ENCODE assay signal across 12 cellular contexts in the genomic region with DNA sequence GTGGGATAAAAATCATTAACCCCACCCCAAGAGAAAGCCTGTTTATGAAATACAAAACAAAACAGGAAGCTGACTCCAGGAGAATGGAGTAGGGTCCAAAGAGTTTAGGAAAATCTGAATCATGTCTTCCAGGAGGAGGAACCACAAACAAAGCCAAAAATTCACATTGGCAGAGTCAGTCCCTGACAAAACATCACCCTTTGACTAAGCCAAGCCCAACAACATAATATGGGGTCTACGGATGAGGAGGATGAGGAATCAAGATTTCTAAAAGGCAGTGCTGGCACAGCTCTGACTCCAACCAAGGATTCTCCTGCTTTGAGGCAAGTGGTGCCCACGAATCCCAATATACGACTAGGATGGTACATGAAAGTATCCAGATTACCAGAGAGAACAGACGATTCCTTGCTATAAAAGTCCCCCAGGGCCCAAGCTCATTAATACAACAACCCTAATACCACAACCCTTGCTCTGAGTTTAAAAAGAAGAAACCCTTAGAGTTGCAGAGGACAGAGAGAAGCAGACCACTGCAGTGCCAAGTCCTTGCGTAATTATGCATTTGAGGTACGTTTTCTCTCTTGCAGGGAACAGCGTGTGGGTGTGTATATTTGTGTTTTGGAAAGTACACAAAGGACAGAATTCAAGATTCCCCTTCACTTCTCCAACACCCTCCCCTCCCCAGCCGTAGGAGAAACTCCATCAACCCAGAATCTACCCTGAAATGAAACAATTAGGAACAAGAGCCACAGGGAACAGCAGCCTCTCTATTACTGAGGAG. TPM values are rescaled to one million over a fixed set of nuclear protein-coding genes. Genes with fewer than 3 reads are reported as not detected.
A peak's percentile ranks its signal among the peaks of the same experiment; 100 is the strongest.
DNase-seq lines count a peak whose midpoint lies in the region; ATAC-seq, FAIRE-seq and TF ChIP-seq lines count a peak whose summit lies in the region.
"Had no signal": no experiment of that assay in that cellular context is flagged by ENCODE, and none has a peak within 500 bp of the region (broad histone marks: within the 10 kb centered on the region; RNA-seq: fewer than 3 reads in every experiment).

No MANE protein-coding gene starts in this region.

- no peaks in the 10 kb centered on the region for H3K27me3 ChIP-seq in astrocyte (ENCODE audit: insufficient read depth, low read length)
- H3K27me3 ChIP-seq in gastrocnemius medialis = no peaks in the 10 kb centered on the region
- H3K27me3 ChIP-seq in HAP-1 (ENCODE audit: low read depth) = no peaks in the 10 kb centered on the region

- H3K9me3 ChIP-seq in astrocyte (ENCODE audit: insufficient read depth, low read depth, low read length) = no peaks in the 10 kb centered on the region
- no peaks in the 10 kb centered on the region for H3K9me3 ChIP-seq in gastrocnemius medialis
- H3K9me3 ChIP-seq in HAP-1 = no peaks in the 10 kb centered on the region

- H3K4me3 ChIP-seq in astrocyte (ENCODE audit: insufficient read depth, low read depth, low read length) (no peak overlapping the region), gastrocnemius medialis (no peak overlapping the region), HAP-1 (no peak overlapping the region)

- no peak for TF ChIP-seq POLR2A in gastrocnemius medialis (IDR thresholded peaks at IDR 0.05)

- H3K36me3 ChIP-seq in astrocyte (ENCODE audit: insufficient read depth, low read length) = no peaks in the 10 kb centered on the region
- no peaks in the 10 kb centered on the region for H3K36me3 ChIP-seq in gastrocnemius medialis
- H3K36me3 ChIP-seq in HAP-1 (replicated peaks) = no peaks in the 10 kb centered on the region; the same call in 1 of the 2 replicates

- peak overlapping the region; percentile 12 for H3K4me2 ChIP-seq in astrocyte (ENCODE audit: low read length)

- H3K4me1 ChIP-seq in astrocyte (ENCODE audit: insufficient read depth, low read length) (peaks cover 40% of the 10 kb centered on the region), gastrocnemius medialis (peaks cover 51 to 83% of the 10 kb centered on the region in 2 donors), HAP-1 (peaks cover 10% of the 10 kb centered on the region)

- FAIRE-seq in astrocyte (lab: Jason Lieb, UNC) (no peak), HTR-8/SVneo (lab: Jason Lieb, UNC) (no peak)
- FAIRE-seq: D721Med had no signal

- H3K4me3 Mint-ChIP-seq in astrocyte (ENCODE audit: unreplicated experiment) = no peak overlapping the region
- H3K4me3 Mint-ChIP-seq: activated naive CD4-positive, alpha-beta T cell treated with anti-CD3 and anti-CD28 coated beads, Interleukin-2, amount 10 ng/mL, durations not matched to agents 7 days and 5 days had no signal

- H3K9me3 Mint-ChIP-seq in astrocyte (ENCODE audit: unreplicated experiment) = peaks cover 1% of the 10 kb centered on the region
- H3K9me3 Mint-ChIP-seq: activated naive CD4-positive, alpha-beta T cell treated with anti-CD3 and anti-CD28 coated beads, Interleukin-2, amount 10 ng/mL, durations not matched to agents 7 days and 5 days had no signal

- H3K4me1 Mint-ChIP-seq in astrocyte (ENCODE audit: low read depth, unreplicated experiment) = peaks cover 35% of the 10 kb centered on the region

- H3K27ac ChIP-seq in astrocyte (ENCODE audit: low read depth, low read length) (peak overlapping the region; percentile 37), gastrocnemius medialis (peak overlapping the region; percentile 66 to 71 (median 68)), substantia nigra (ENCODE audit: low read depth, low read length, poor library complexity, severe bottlenecking) (no peak overlapping the region)

- TF ChIP-seq CTCF in astrocyte (IDR thresholded peaks at IDR 0.05; ENCODE audit: insufficient read depth, low read depth, low read length) = no peak
- no peak for TF ChIP-seq CTCF in gastrocnemius medialis (IDR thresholded peaks at IDR 0.05 in 4 of 5, conservative IDR thresholded peaks at IDR 0.05 in 1 of 5)

- H3K27ac Mint-ChIP-seq in astrocyte (ENCODE audit: unreplicated experiment) = no peak overlapping the region
- H3K27ac Mint-ChIP-seq: activated naive CD4-positive, alpha-beta T cell treated with anti-CD3 and anti-CD28 coated beads, Interleukin-2, amount 10 ng/mL, durations not matched to agents 7 days and 5 days had no signal

- in situ Hi-C loops in gastrocnemius medialis (cut with MboI; ENCODE audit: low sequenced_read_pairs in 4 of 4) = loop anchor here (25.0 kb wide), 5 partner anchors 113 to 663 kb away; a partner anchor contains a TSS
- in situ Hi-C loops in HAP-1 (cut with MboI; ENCODE audit: low sequenced_read_pairs) = loop anchor here (25.0 kb wide), 1 partner anchor 363 kb away; no protein-coding TSS in a partner anchor

- H4K20me1 ChIP-seq in astrocyte (ENCODE audit: insufficient read depth, low read length) = peaks cover 44% of the 10 kb centered on the region

- peaks cover 29% of the 10 kb centered on the region for H3K36me3 Mint-ChIP-seq in astrocyte (ENCODE audit: low read depth, unreplicated experiment)

- no peaks in the 10 kb centered on the region for H3K27me3 Mint-ChIP-seq in astrocyte (ENCODE audit: low read depth, unreplicated experiment)
- H3K27me3 Mint-ChIP-seq: activated naive CD4-positive, alpha-beta T cell treated with anti-CD3 and anti-CD28 coated beads, Interleukin-2, amount 10 ng/mL, durations not matched to agents 7 days and 5 days had no signal

- peaks cover 70% of the 10 kb centered on the region for H3K79me2 ChIP-seq in astrocyte (ENCODE audit: insufficient read depth, low read length)

- H3K9ac ChIP-seq in astrocyte (ENCODE audit: low read length) = no peak overlapping the region

- ATAC-seq in left cardiac atrium = peak; percentile 21 to 46
- peak; percentile 50 to 53 for ATAC-seq in gastrocnemius medialis

- intact Hi-C loops in left cardiac atrium (cut with DNase I) (loop anchor here in 1 of 2 donors (10.0 kb wide), 1 partner anchor 105 kb away; a partner anchor contains a TSS), gastrocnemius medialis (cut with DNase I; ENCODE audit: low total_unique reads) (loop anchor here (10.0 kb wide), 1 partner anchor 375 kb away; no protein-coding TSS in a partner anchor)

- peak; percentile 54 for DNase-seq in GM03348 (ENCODE audit: low spot score)
- peak; percentile 71 for DNase-seq in astrocyte (ENCODE audit: low read depth)
- no peak for DNase-seq in left cardiac atrium
- peak; percentile 38 to 58 for DNase-seq in gastrocnemius medialis
- no peak for DNase-seq in substantia nigra (lab: John Stamatoyannopoulos, UW)
- DNase-seq in HTR-8/SVneo (ENCODE audit: insufficient read length, low spot score) = no peak
- no peak for DNase-seq in midbrain (lab: John Stamatoyannopoulos, UW)
- no peak for DNase-seq in HAP-1 (ENCODE audit: low spot score in 2 of 2)
- DNase-seq: activated naive CD4-positive, alpha-beta T cell treated with anti-CD3 and anti-CD28 coated beads, Interleukin-2, amount 10 ng/mL, durations not matched to agents 7 days and 5 days; islet precursor cell; T-helper 2 cell had no signal

- no peak overlapping the region for H2AFZ ChIP-seq in astrocyte (ENCODE audit: low read depth, low read length)

RNA-seq across cellular contexts. Expression of a gene that starts 23.5 kb away (rescaled TPM):
- total RNA-seq in astrocyte = 100 and 104 TPM in 2 replicates
- total RNA-seq in left cardiac atrium = 10 to 100 TPM; 36.3 to 40.7 TPM
- 10 to 100 TPM; 39.9 to 72.3 (median 64.0) TPM for total RNA-seq in gastrocnemius medialis

Comparison
In these comparisons a context has a peak if more than half of its experiments do, and no peak if none do; other contexts are left out.
1. DNase-seq: peak in GM03348 (single experiment), astrocyte (single experiment) and gastrocnemius medialis (2 of 2); none in left cardiac atrium (single experiment), substantia nigra (0 of 49), HTR-8/SVneo (single experiment), midbrain (single experiment) and HAP-1 (0 of 2).